ENCODE assay signal across 10 cellular contexts in genomic region chr4:1250527-1250812, GRCh38. TPM values are rescaled to one million over a fixed set of nuclear protein-coding genes. Genes with fewer than 3 reads are reported as not detected.
DNase-seq lines count a peak whose midpoint lies in the region; ATAC-seq, FAIRE-seq and TF ChIP-seq lines count a peak whose summit lies in the region.
"Had no signal": no experiment of that assay in that cellular context is flagged by ENCODE, and none has a peak within 500 bp of the region (broad histone marks: within the 10 kb centered on the region; RNA-seq: fewer than 3 reads in every experiment).

No MANE protein-coding gene starts in this region.

- no peaks in the 10 kb centered on the region for H3K27me3 ChIP-seq in gastroesophageal sphincter
- H3K27me3 ChIP-seq: tibial artery had no signal

- intact Hi-C loops in sciatic nerve (cut with DNase I), result no loop called here

- peaks cover 0 to 11% of the 10 kb centered on the region in 2 donors for H3K36me3 ChIP-seq in gastroesophageal sphincter
- H3K36me3 ChIP-seq: tibial artery had no signal

- ATAC-seq in gastroesophageal sphincter (no peak), sciatic nerve (no peak), HG03457 (IDR thresholded peaks at IDR 0.05; ENCODE audit: unreplicated experiment) (no peak)

- 0 out of 2 replicates have a peak, but pooled peaks have one; percentile 15 for TF ChIP-seq POLR2A in GM12892 (IDR thresholded peaks at IDR 0.05; ENCODE audit: low read depth, low read length)
- TF ChIP-seq POLR2A in gastroesophageal sphincter (IDR thresholded peaks at IDR 0.05), result no peak

- TF ChIP-seq CTCF in VCaP (conservative IDR thresholded peaks at IDR 0.05) (no peak), gastroesophageal sphincter (IDR thresholded peaks at IDR 0.05) (no peak)

- 100% methylated on average over 3 of the region's 7 CpGs; no CpG with 5 or more reads in 1 of the 2 donors for WGBS in gastroesophageal sphincter (ENCODE audit: low coverage in 1 of 2), 2 donors

- H3K4me1 ChIP-seq in gastroesophageal sphincter, result peaks cover 9 to 52% (median 34%) of the 10 kb centered on the region in 3 donors

- no peak for TF ChIP-seq EP300 in gastroesophageal sphincter (IDR thresholded peaks at IDR 0.05)

- no peaks in the 10 kb centered on the region for H3K9me3 ChIP-seq in gastroesophageal sphincter
- H3K9me3 ChIP-seq: tibial artery had no signal

- no peak for FAIRE-seq in GM12892 (lab: Jason Lieb, UNC)
- FAIRE-seq: RCC 7860 had no signal

- H3K27ac ChIP-seq in VCaP (peak overlapping the region; percentile 97; the same call in 1 of the 2 replicates), gastroesophageal sphincter (peak overlapping the region in 3 of 4 donors; percentile 98 to 99 (median 98))

- DNase-seq in GM12892 (ENCODE audit: insufficient read length), result no peak
- peak; percentile 50 for DNase-seq in sciatic nerve (ENCODE audit: low spot score)
- no peak for DNase-seq in COLO829 (ENCODE audit: low spot score)
- DNase-seq in NK-92 treated with Interleukin-12 subunit alpha and Interleukin-12 subunit beta, amount 100 ng/mL, for 24 hours (lab: John Stamatoyannopoulos, UW), result no peak
- DNase-seq in cortex of kidney (lab: John Stamatoyannopoulos, UW), result no peak

- H3K4me3 ChIP-seq in gastroesophageal sphincter, result peak overlapping the region in 1 of 2 donors; percentile 95

RNA-seq across cellular contexts. Expression of gene CTBP1, which starts 1.5 kb away (rescaled TPM):
- 45.7 TPM for polyA plus RNA-seq in GM12892 (2012; ENCODE audit: missing spikeins)
- total RNA-seq in gastroesophageal sphincter (100 to 1,000 TPM; 126 to 271 (median 164) TPM), sciatic nerve (143 TPM)

RNA-seq across cellular contexts. Expression of gene MAEA, which starts 39.2 kb away (rescaled TPM):
- 19.6 TPM for polyA plus RNA-seq in GM12892 (2012; ENCODE audit: missing spikeins)
- total RNA-seq in gastroesophageal sphincter (10 to 100 TPM; 47.2 to 62.1 (median 53.9) TPM), sciatic nerve (68.6 TPM)
